ENCODE assay signal across 1 cellular context in the genomic region with DNA sequence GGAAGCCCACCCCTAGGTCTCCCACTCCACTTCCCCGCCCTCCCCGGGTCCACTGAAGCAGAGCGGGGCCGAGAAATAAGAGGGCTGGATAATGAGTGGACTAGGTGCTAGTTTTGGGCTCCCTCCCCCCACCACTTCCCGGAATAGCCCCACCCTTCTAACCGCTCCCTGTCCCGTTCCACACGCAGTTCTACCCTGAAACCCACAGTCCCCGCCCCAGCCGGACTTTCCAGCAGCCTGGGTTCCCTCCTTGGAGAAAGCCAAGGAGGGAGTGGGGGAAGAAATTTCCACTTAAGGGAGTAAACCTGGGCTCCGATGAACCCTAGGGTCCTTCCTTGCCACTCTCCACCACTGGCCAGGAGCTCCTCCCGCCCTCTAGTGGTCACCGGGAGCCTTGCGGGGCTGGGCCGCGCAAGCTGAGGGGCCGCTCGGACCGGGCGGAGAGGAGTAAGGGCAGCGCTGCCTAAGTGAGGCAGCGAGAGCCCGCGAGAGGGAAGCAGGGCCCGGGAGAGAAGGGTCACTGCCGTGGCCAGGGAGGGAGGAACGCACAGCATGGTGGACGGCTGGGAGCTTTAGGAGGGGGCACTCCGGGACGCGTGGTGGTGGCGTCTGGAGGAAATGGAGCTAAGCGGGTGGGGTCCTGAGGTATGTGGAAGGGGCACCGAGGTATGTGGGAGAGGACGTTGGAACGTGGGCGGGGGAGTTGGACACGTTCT.
TF ChIP-seq lines count a peak whose summit lies in the region.

No MANE protein-coding gene starts in this region.

TF ChIP-seq in endothelial cell of umbilical vein, 7 proteins besides CTCF, POLR2A, EP300 and RAD21:
- peak; percentile 41 for TF ChIP-seq POLR2AphosphoS5 (IDR thresholded peaks at IDR 0.05; ENCODE audit: insufficient read depth, low read depth, low read length)
- no peak for TF ChIP-seq MYC (IDR thresholded peaks at IDR 0.05; ENCODE audit: low read depth, low read length)
TF ChIP-seq in endothelial cell of umbilical vein: peak in this region for 1.
